In the genomic region with DNA sequence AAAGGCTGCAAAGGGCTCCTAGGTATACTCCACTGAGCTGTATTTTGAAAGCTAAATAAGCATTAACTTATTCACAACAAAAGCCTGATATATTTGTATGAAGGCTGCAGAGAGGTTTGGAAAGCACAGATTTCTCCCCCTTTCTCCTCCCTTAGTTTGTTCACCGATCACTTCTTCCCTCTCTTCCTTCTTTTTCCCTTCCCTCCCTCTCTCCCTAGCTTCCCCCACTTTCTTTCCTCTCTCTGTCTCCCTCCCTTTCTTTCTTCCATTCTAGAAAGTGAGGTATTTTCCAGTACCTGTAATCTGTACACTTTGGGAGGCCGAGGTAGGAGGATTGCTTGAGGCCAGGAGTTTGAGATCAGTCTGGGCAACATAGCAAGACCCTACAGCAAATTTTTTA, we compare ENCODE assay signal across 8 cellular contexts.
"Had no signal": no experiment of that assay in that cellular context is flagged by ENCODE, and none has a peak within 500 bp of the region (broad histone marks: within the 10 kb centered on the region; RNA-seq: fewer than 3 reads in every experiment).

No MANE protein-coding gene starts in this region.

- H3K27ac Mint-ChIP-seq: GM23338, H9, HFFc6 had no signal

- H3K36me3 ChIP-seq: HAP-1 had no signal

- H3K9me3 Mint-ChIP-seq: GM23338, H9, HFFc6 had no signal

- H3K4me3 Mint-ChIP-seq: GM23338, H9 had no signal

- ATAC-seq: GM23338, HCT116 had no signal

- DNase-seq: GOT3, H7, H9, HFFc6 had no signal

- H3K9me3 ChIP-seq: HAP-1 had no signal

- H3K4me3 ChIP-seq: GM23248, GM23338, HAP-1 had no signal
